Comparison of ENCODE assay signal across 7 cellular contexts in genomic region chr5:134543820-134544692, GRCh38.
DNase-seq lines count a peak whose midpoint lies in the region; ATAC-seq and TF ChIP-seq lines count a peak whose summit lies in the region.

No MANE protein-coding gene starts in this region.

- no peak overlapping the region for H3K4me3 ChIP-seq in SU-DHL-6 (ENCODE audit: insufficient read depth, low read length, poor library complexity, severe bottlenecking)
- H3K4me3 ChIP-seq in mucosa of rectum (ENCODE audit: low read length in 2 of 2) = no peak overlapping the region

- DNase-seq in SW 1271 (lab: John Stamatoyannopoulos, UW) = no peak
- no peak for DNase-seq in NCI-H1092 (lab: John Stamatoyannopoulos, UW)
- DNase-seq in NCI-H2107 (lab: John Stamatoyannopoulos, UW) = no peak

- H3K36me3 ChIP-seq in SU-DHL-6 (ENCODE audit: low read length) (no peaks in the 10 kb centered on the region), mucosa of rectum (ENCODE audit: control insufficient read depth in 2 of 2, insufficient read depth in 2 of 2, low read length in 2 of 2) (peaks cover 44 to 47% of the 10 kb centered on the region in 2 donors)

- H3K9ac ChIP-seq in SU-DHL-6 (ENCODE audit: low read length) (peak overlapping the region; percentile 38), mucosa of rectum (ENCODE audit: low read depth in 1 of 2, low read length in 2 of 2) (no peak overlapping the region)

- no peaks in the 10 kb centered on the region for H3K9me3 ChIP-seq in SU-DHL-6 (ENCODE audit: insufficient read depth, low read length)
- H3K9me3 ChIP-seq in mucosa of rectum (ENCODE audit: control insufficient read depth in 2 of 2, low read length in 2 of 2) = no peaks in the 10 kb centered on the region

- TF ChIP-seq CTCF in SU-DHL-6 (IDR thresholded peaks at IDR 0.05; ENCODE audit: insufficient read depth, low read length, poor library complexity, severe bottlenecking) = no peak

- H3K4me2 ChIP-seq in SU-DHL-6 (ENCODE audit: low read depth, low read length, poor library complexity, severe bottlenecking) = peak overlapping the region; percentile 44

- peak; percentile 60 for ATAC-seq in GM18907 (IDR thresholded peaks at IDR 0.05; ENCODE audit: unreplicated experiment)
- ATAC-seq in HG02588 (IDR thresholded peaks at IDR 0.05; ENCODE audit: unreplicated experiment) = peak; percentile 48

- no peaks in the 10 kb centered on the region for H4K20me1 ChIP-seq in SU-DHL-6 (ENCODE audit: low read depth, low read length)

- peaks cover 11% of the 10 kb centered on the region; the same call in 1 of the 2 replicates for H3F3A ChIP-seq in SU-DHL-6 (ENCODE audit: insufficient read depth)

- no peaks in the 10 kb centered on the region for H3K79me2 ChIP-seq in SU-DHL-6 (ENCODE audit: insufficient read depth, low read length)

- H2AFZ ChIP-seq in SU-DHL-6 (ENCODE audit: low read depth, low read length, severe bottlenecking) = no peak overlapping the region

- H3K9me2 ChIP-seq in SU-DHL-6 (replicated peaks; ENCODE audit: insufficient read depth, low read length) = no peaks in the 10 kb centered on the region

- peaks cover 18 to 22% of the 10 kb centered on the region in 2 donors for H3K4me1 ChIP-seq in mucosa of rectum (ENCODE audit: control insufficient read depth in 2 of 2, insufficient read depth in 2 of 2, low read length in 2 of 2)

- H3K27me3 ChIP-seq in SU-DHL-6 (ENCODE audit: low read length) (no peaks in the 10 kb centered on the region), mucosa of rectum (ENCODE audit: control insufficient read depth in 2 of 2, insufficient read depth in 2 of 2, low read length in 2 of 2) (no peaks in the 10 kb centered on the region)

- H3K27ac ChIP-seq in SU-DHL-6 (ENCODE audit: low read depth, low read length) (peak overlapping the region; percentile 82), mucosa of rectum (ENCODE audit: low read depth in 2 of 2, low read length in 2 of 2) (peak overlapping the region; percentile 9 to 38)
